In genomic region chr22:24169439-24170058, GRCh38 we compare ENCODE assay signal across 1 cellular context.
TF ChIP-seq lines count a peak whose summit lies in the region.

No MANE protein-coding gene starts in this region.

TF ChIP-seq in K562, 482 proteins besides CTCF, POLR2A, EP300 and RAD21:
- TF ChIP-seq POLR2G (IDR thresholded peaks at IDR 0.05; ENCODE audit: low read depth, low read length) = peak; percentile 43; the same call in 1 of the 2 replicates
- TF ChIP-seq THRA (IDR thresholded peaks at IDR 0.05) = no peak
